In genomic region chr6:152004036-152004566, GRCh38 we compare ENCODE assay signal across 31 cellular contexts.
DNase-seq lines count a peak whose midpoint lies in the region; ATAC-seq and TF ChIP-seq lines count a peak whose summit lies in the region.
"Had no signal": no experiment of that assay in that cellular context is flagged by ENCODE, and none has a peak within 500 bp of the region (broad histone marks: within the 10 kb centered on the region; RNA-seq: fewer than 3 reads in every experiment).

No MANE protein-coding gene starts in this region.

- H3K36me3 Mint-ChIP-seq in activated naive CD8-positive, alpha-beta T cell treated with anti-CD3 and anti-CD28 coated beads, Interleukin-2, amount 50 U/mL, for 24 hours (ENCODE audit: low read depth): no peaks in the 10 kb centered on the region
- H3K36me3 Mint-ChIP-seq: activated naive CD8-positive, alpha-beta T cell; CD4-positive, alpha-beta memory T cell; WTC11 had no signal

- TF ChIP-seq CTCF in fibroblast of the aortic adventitia (IDR thresholded peaks at IDR 0.05; ENCODE audit: insufficient read depth, low read length) (no peak), retinal pigment epithelial cell (conservative IDR thresholded peaks at IDR 0.05; ENCODE audit: low read depth, low read length) (no peak), GM10248 (IDR thresholded peaks at IDR 0.05; ENCODE audit: control extremely low read depth, extremely low read depth, low read depth, missing control alignments) (no peak)

- no peaks in the 10 kb centered on the region for H3K9me3 Mint-ChIP-seq in activated naive CD8-positive, alpha-beta T cell treated with anti-CD3 and anti-CD28 coated beads, Interleukin-2, amount 50 U/mL, for 24 hours
- H3K9me3 Mint-ChIP-seq: activated CD4-positive, alpha-beta T cell treated with anti-CD3 and anti-CD28 coated beads, Interleukin-2, amount 10 ng/mL, durations not matched to agents 7 days and 5 days; CD4-positive, alpha-beta memory T cell; dendritic cell treated with granulocyte-macrophage colony-stimulating factor and Interleukin-4, amounts not matched to agents 40 ng/mL and 50 ng/mL, for 4 days; endodermal cell; neural crest cell; WTC11 had no signal

- H3K4me1 Mint-ChIP-seq in activated naive CD8-positive, alpha-beta T cell treated with anti-CD3 and anti-CD28 coated beads, Interleukin-2, amount 50 U/mL, for 24 hours: no peaks in the 10 kb centered on the region
- H3K4me1 Mint-ChIP-seq: activated CD4-positive, alpha-beta T cell treated with anti-CD3 and anti-CD28 coated beads, Interleukin-2, amount 10 ng/mL, durations not matched to agents 7 days and 5 days; endodermal cell; neural crest cell; WTC11 had no signal

- no peak overlapping the region for H3K27ac Mint-ChIP-seq in activated naive CD8-positive, alpha-beta T cell treated with anti-CD3 and anti-CD28 coated beads, Interleukin-2, amount 50 U/mL, for 24 hours
- H3K27ac Mint-ChIP-seq: activated CD4-positive, alpha-beta T cell treated with anti-CD3 and anti-CD28 coated beads, Interleukin-2, amount 10 ng/mL, durations not matched to agents 7 days and 5 days; activated naive CD8-positive, alpha-beta T cell; B cell; CD4-positive, alpha-beta memory T cell; dendritic cell treated with granulocyte-macrophage colony-stimulating factor and Interleukin-4, amounts not matched to agents 40 ng/mL and 50 ng/mL, for 4 days; endodermal cell; WTC11 had no signal

- ATAC-seq in activated naive CD8-positive, alpha-beta T cell treated with anti-CD3 and anti-CD28 coated beads, Interleukin-2, amount 50 U/mL, for 24 hours: no peak
- no peak for ATAC-seq in HG02623 (IDR thresholded peaks at IDR 0.05; ENCODE audit: unreplicated experiment)
- ATAC-seq: GM12878; left colon; stimulated activated naive CD8-positive, alpha-beta T cell treated with anti-CD3 and anti-CD28 coated beads, Interleukin-15, Interleukin-2, amounts not matched to agents 100 U/mL and 50 U/mL, for 24 hours; WTC11 had no signal

- POLR2A ChIA-PET in GM10248 (lab: Yijun Ruan, JAX): no interaction called here

- DNase-seq in H4 (ENCODE audit: low spot score) (peak; percentile 2), RPMI7951 (ENCODE audit: low read depth) (peak; percentile 33), fibroblast of the aortic adventitia (ENCODE audit: low read depth) (peak; percentile 9), retinal pigment epithelial cell (ENCODE audit: low read depth) (peak; percentile 55), OCI-M1 (lab: John Stamatoyannopoulos, UW) (no peak), GM10248 (ENCODE audit: extremely low spot score) (no peak)
- DNase-seq in activated naive CD8-positive, alpha-beta T cell treated with anti-CD3 and anti-CD28 coated beads, Interleukin-2, amount 50 U/mL, for 24 hours: no peak
- DNase-seq: activated CD4-positive, alpha-beta T cell treated with anti-CD3 and anti-CD28 coated beads, Interleukin-2, amount 10 ng/mL, durations not matched to agents 7 days and 5 days; activated effector memory CD4-positive, alpha-beta T cell treated with Interleukin-2 at 50 U/mL for 16 hours; activated T-cell treated with anti-CD3 and anti-CD28 coated beads, Interleukin-2, amount 50 U/mL, for 1 hour; aorta; CD4-positive, alpha-beta memory T cell; central memory CD4-positive, alpha-beta T cell; endodermal cell; hypothalamus; left colon; NCI-H1092 treated with DMSO at 0.1 percent for 48 hours; NCI-H187; spleen; stimulated activated CD4-positive, alpha-beta T cell treated with anti-CD3 and anti-CD28 coated beads, Interleukin-2, amount 100 ng/mL, for 24 hours; stimulated activated naive CD8-positive, alpha-beta T cell treated with anti-CD3 and anti-CD28 coated beads, Interleukin-15, Interleukin-2, amounts not matched to agents 100 U/mL and 50 U/mL, for 24 hours had no signal

- CTCF ChIA-PET in GM10248 (lab: Yijun Ruan, JAX): no interaction called here

- no peak overlapping the region for H3K4me3 Mint-ChIP-seq in activated naive CD8-positive, alpha-beta T cell treated with anti-CD3 and anti-CD28 coated beads, Interleukin-2, amount 50 U/mL, for 24 hours
- H3K4me3 Mint-ChIP-seq: activated CD4-positive, alpha-beta T cell treated with anti-CD3 and anti-CD28 coated beads, Interleukin-2, amount 10 ng/mL, durations not matched to agents 7 days and 5 days; activated naive CD8-positive, alpha-beta T cell; B cell; CD4-positive, alpha-beta memory T cell; dendritic cell treated with granulocyte-macrophage colony-stimulating factor and Interleukin-4, amounts not matched to agents 40 ng/mL and 50 ng/mL, for 4 days; endodermal cell; neural crest cell; WTC11 had no signal

- H3K27me3 Mint-ChIP-seq in activated naive CD8-positive, alpha-beta T cell treated with anti-CD3 and anti-CD28 coated beads, Interleukin-2, amount 50 U/mL, for 24 hours: no peaks in the 10 kb centered on the region
- H3K27me3 Mint-ChIP-seq: activated naive CD8-positive, alpha-beta T cell; B cell; CD4-positive, alpha-beta memory T cell; dendritic cell treated with granulocyte-macrophage colony-stimulating factor and Interleukin-4, amounts not matched to agents 40 ng/mL and 50 ng/mL, for 4 days had no signal

- H3K4me3 ChIP-seq in fibroblast of the aortic adventitia (ENCODE audit: low read depth, low read length) (no peak overlapping the region), retinal pigment epithelial cell (ENCODE audit: low read length) (no peak overlapping the region)
- H3K4me3 ChIP-seq: GM12878, right atrium auricular region, spleen, thoracic aorta, vagina had no signal

Comparison
In these comparisons a context has a peak if more than half of its experiments do, and no peak if none do; other contexts are left out.
1. DNase-seq: peak in H4 (single experiment), RPMI7951 (single experiment), fibroblast of the aortic adventitia (single experiment) and retinal pigment epithelial cell (single experiment); none in activated naive CD8-positive, alpha-beta T cell treated with anti-CD3 and anti-CD28 coated beads, Interleukin-2, amount 50 U/mL, for 24 hours (single experiment), OCI-M1 (single experiment) and GM10248 (single experiment).